ENCODE assay signal across 30 cellular contexts in genomic region chr19:14719162-14719561, GRCh38. TPM values are rescaled to one million over a fixed set of nuclear protein-coding genes. Genes with fewer than 3 reads are reported as not detected.
DNase-seq lines count a peak whose midpoint lies in the region; ATAC-seq, FAIRE-seq and TF ChIP-seq lines count a peak whose summit lies in the region.
"Had no signal": no experiment of that assay in that cellular context is flagged by ENCODE, and none has a peak within 500 bp of the region (broad histone marks: within the 10 kb centered on the region; RNA-seq: fewer than 3 reads in every experiment).

No MANE protein-coding gene starts in this region.

- intact Hi-C loops in K562 (cut with micrococcal nuclease): no loop called here

- H3K9me3 Mint-ChIP-seq in CD4-positive, CD25-positive, alpha-beta regulatory T cell: peaks cover 0 to 92% (median 52%) of the 10 kb centered on the region in 7 donors

- peak overlapping the region; percentile 1 for H3K4me3 ChIP-seq in CD4-positive, CD25-positive, alpha-beta regulatory T cell (ENCODE audit: low read depth, low read length)
- H3K4me3 ChIP-seq in K562 (no peak overlapping the region), liver (ENCODE audit: low read depth in 1 of 3, low read length in 3 of 3) (peak overlapping the region in 2 of 3 donors; percentile 62 to 87), skeletal muscle tissue (ENCODE audit: low read length in 3 of 3) (peak overlapping the region in 2 of 3 donors; percentile 24 to 25)
- H3K4me3 ChIP-seq: MG63, SJSA1 had no signal

- no peak for TF ChIP-seq CTCF in K562 (IDR thresholded peaks at IDR 0.05 in 2 of 3, conservative IDR thresholded peaks at IDR 0.05 in 1 of 3; ENCODE audit: insufficient read depth in 2 of 3, low read depth in 1 of 3, low read length in 3 of 3)
- TF ChIP-seq CTCF in liver (IDR thresholded peaks at IDR 0.05; ENCODE audit: low read depth, low read length, missing input control): no peak

- DNase-seq in CD4-positive, CD25-positive, alpha-beta regulatory T cell: no peak
- DNase-seq in K562 (ENCODE audit: extremely low read depth in 1 of 4, low spot score in 3 of 4): no peak
- DNase-seq in SHP77 treated with DMSO at 0.1 percent for 48 hours (lab: John Stamatoyannopoulos, UW): no peak
- no peak for DNase-seq in activated gamma-delta T cell (lab: John Stamatoyannopoulos, UW)
- DNase-seq: C1 segment of cervical spinal cord; CD8-positive, alpha-beta memory T cell; DMS79 treated with DMSO at 0.1 percent for 48 hours; GF-D8; KG1; MG63; NCI-H1105 treated with DMSO at 0.1 percent for 48 hours; NCI-H146; NCI-H1930; NCI-H2107; NCI-H446; NCI-H524 treated with DMSO at 0.1 percent for 48 hours; NCI-H774; NK-92 treated with Interleukin-12 subunit alpha and Interleukin-12 subunit beta, amount 100 ng/mL, for 24 hours; PC-3 had no signal

- peaks cover 83 to 99% of the 10 kb centered on the region in 2 experiments for H3K9me3 ChIP-seq in CD4-positive, CD25-positive, alpha-beta regulatory T cell (ENCODE audit: control insufficient read depth in 2 of 2, low read length in 2 of 2)
- H3K9me3 ChIP-seq in K562 (replicated peaks; ENCODE audit: control insufficient read depth, insufficient read depth, low read depth, low read length): peaks cover 23% of the 10 kb centered on the region
- H3K9me3 ChIP-seq in liver (ENCODE audit: control insufficient read depth in 4 of 4, low read length in 3 of 4): peaks cover 52 to 83% (median 76%) of the 10 kb centered on the region in 4 donors
- H3K9me3 ChIP-seq in skeletal muscle tissue (ENCODE audit: control insufficient read depth in 3 of 3, low read length in 3 of 3): peaks cover 68 to 84% (median 75%) of the 10 kb centered on the region in 3 donors

- no peak for FAIRE-seq in K562 (lab: Jason Lieb, UNC)
- FAIRE-seq: A204.1, GM12891, H54 had no signal

- no peak overlapping the region for H3K27ac Mint-ChIP-seq in CD4-positive, CD25-positive, alpha-beta regulatory T cell
- H3K27ac Mint-ChIP-seq: CD8-positive, alpha-beta memory T cell had no signal

- TF ChIP-seq RAD21 in K562 (CRISPR knock-in tag; conservative IDR thresholded peaks at IDR 0.05 in 1 of 2, IDR thresholded peaks at IDR 0.05 in 1 of 2) (no peak), liver (IDR thresholded peaks at IDR 0.05) (no peak)

- CTCF ChIA-PET in K562 (lab: Yijun Ruan, JAX; ENCODE audit: low intra/inter-chr PET ratio): no interaction called here

- H3K79me2 ChIP-seq in K562 (ENCODE audit: control insufficient read depth, insufficient read depth, low read length): no peaks in the 10 kb centered on the region

- no peaks in the 10 kb centered on the region for H4K20me1 ChIP-seq in K562 (replicated peaks; ENCODE audit: control insufficient read depth, insufficient read depth, low read length)

- no peaks in the 10 kb centered on the region for H3K27me3 Mint-ChIP-seq in CD4-positive, CD25-positive, alpha-beta regulatory T cell
- H3K27me3 Mint-ChIP-seq: CD8-positive, alpha-beta memory T cell had no signal

- no peak overlapping the region for H3K4me2 ChIP-seq in K562 (ENCODE audit: insufficient read depth, low read length)

- in situ Hi-C loops in K562 (cut with MboI): no loop called here

- H3K36me3 ChIP-seq in CD4-positive, CD25-positive, alpha-beta regulatory T cell (ENCODE audit: control insufficient read depth, insufficient read depth, low read length): peaks cover 55% of the 10 kb centered on the region
- H3K36me3 ChIP-seq in K562 (ENCODE audit: control insufficient read depth, insufficient read depth, low read length) (peaks cover 14% of the 10 kb centered on the region; the same call in 2 of the 3 replicates), liver (ENCODE audit: control insufficient read depth in 4 of 4, insufficient read depth in 3 of 4, low read depth in 1 of 4, low read length in 3 of 4) (peaks cover 20 to 68% (median 63%) of the 10 kb centered on the region in 4 donors), skeletal muscle tissue (ENCODE audit: control insufficient read depth in 3 of 3, insufficient read depth in 3 of 3, low read length in 3 of 3) (peaks cover 81 to 84% (median 83%) of the 10 kb centered on the region in 3 donors)

- TF ChIP-seq POLR2A in K562 (conservative IDR thresholded peaks at IDR 0.05): no peak

- H3K4me1 ChIP-seq in CD4-positive, CD25-positive, alpha-beta regulatory T cell (ENCODE audit: control insufficient read depth, insufficient read depth, low read length, poor library complexity, severe bottlenecking): no peaks in the 10 kb centered on the region
- no peaks in the 10 kb centered on the region for H3K4me1 ChIP-seq in K562 (replicated peaks in 1 of 2; ENCODE audit: control insufficient read depth in 2 of 2, insufficient read depth in 2 of 2, low read length in 2 of 2)
- no peaks in the 10 kb centered on the region for H3K4me1 ChIP-seq in liver (ENCODE audit: control insufficient read depth in 4 of 4, insufficient read depth in 4 of 4, low read length in 3 of 4)
- H3K4me1 ChIP-seq in skeletal muscle tissue (ENCODE audit: control insufficient read depth in 3 of 3, insufficient read depth in 3 of 3, low read length in 3 of 3): no peaks in the 10 kb centered on the region
- H3K4me1 ChIP-seq: SJSA1 had no signal

- TF ChIP-seq EP300 in K562 (IDR thresholded peaks at IDR 0.05; ENCODE audit: low read length): no peak

- BruUV-seq in K562 (replicated peaks; lab: Mats Ljungman, UMichigan): no TSS peak

- peaks cover 0 to 5% (median 0%) of the 10 kb centered on the region in 4 donors for H3K4me1 Mint-ChIP-seq in CD4-positive, CD25-positive, alpha-beta regulatory T cell
- H3K4me1 Mint-ChIP-seq: CD8-positive, alpha-beta memory T cell had no signal

- no peak overlapping the region for H2AFZ ChIP-seq in K562 (ENCODE audit: low read depth, low read length)

- no peak overlapping the region for H3K27ac ChIP-seq in CD4-positive, CD25-positive, alpha-beta regulatory T cell (ENCODE audit: insufficient read depth, low read length, poor library complexity, severe bottlenecking)
- H3K27ac ChIP-seq in K562 (ENCODE audit: extremely low read depth, low read depth, low read length) (no peak overlapping the region), liver (ENCODE audit: low read depth in 1 of 2, low read length in 2 of 2) (no peak overlapping the region), skeletal muscle tissue (ENCODE audit: low read depth, low read length) (no peak overlapping the region)
- H3K27ac ChIP-seq: SJSA1 had no signal

- H3K9me1 ChIP-seq in K562 (ENCODE audit: control insufficient read depth, insufficient read depth, low read length): no peaks in the 10 kb centered on the region

- 24% methylated on average over 3 of the region's 3 CpGs for WGBS in K562 (ENCODE audit: insufficient coverage, low coverage, missing lambda C conversion rate)
- WGBS in liver: 98% methylated on average over 3 of the region's 3 CpGs

- POLR2A ChIA-PET in K562 (lab: Yijun Ruan, JAX): interaction anchor here (0.5 kb wide), 1 partner anchor 18 kb away, joined by 3 read pairs; no protein-coding TSS in a partner anchor

- no peak overlapping the region for H3K4me3 Mint-ChIP-seq in CD4-positive, CD25-positive, alpha-beta regulatory T cell

- ATAC-seq in CD4-positive, CD25-positive, alpha-beta regulatory T cell (ENCODE audit: low read depth in 2 of 2): no peak
- ATAC-seq in K562 (no peak), HG02759 (IDR thresholded peaks at IDR 0.05; ENCODE audit: unreplicated experiment) (no peak), HG03460 (IDR thresholded peaks at IDR 0.05; ENCODE audit: unreplicated experiment) (no peak)
- ATAC-seq: PC-3, Right ventricle myocardium inferior had no signal

- no peaks in the 10 kb centered on the region for H3K27me3 ChIP-seq in CD4-positive, CD25-positive, alpha-beta regulatory T cell (ENCODE audit: control insufficient read depth, insufficient read depth, low read length)
- H3K27me3 ChIP-seq in K562 (ENCODE audit: control insufficient read depth in 2 of 2, insufficient read depth in 2 of 2, low read length in 2 of 2): no peaks in the 10 kb centered on the region
- no peaks in the 10 kb centered on the region for H3K27me3 ChIP-seq in liver (ENCODE audit: control insufficient read depth in 4 of 4, insufficient read depth in 4 of 4, low read length in 3 of 4)
- H3K27me3 ChIP-seq in skeletal muscle tissue (ENCODE audit: control insufficient read depth in 3 of 3, insufficient read depth in 3 of 3, low read length in 3 of 3): no peaks in the 10 kb centered on the region
- H3K27me3 ChIP-seq: MG63, SJSA1 had no signal

- H3K9ac ChIP-seq in K562 (ENCODE audit: insufficient read depth in 1 of 2, low read depth in 2 of 2, low read length in 2 of 2) (no peak overlapping the region), liver (ENCODE audit: low read depth in 1 of 2, low read length in 2 of 2) (no peak overlapping the region), skeletal muscle tissue (ENCODE audit: low read depth in 1 of 3, low read length in 3 of 3) (no peak overlapping the region)

- peaks cover 77% of the 10 kb centered on the region for H3K36me3 Mint-ChIP-seq in CD4-positive, CD25-positive, alpha-beta regulatory T cell

RNA-seq across cellular contexts. Expression of gene ZNF333, which starts 29.3 kb away (rescaled TPM):
- total RNA-seq in CD4-positive, CD25-positive, alpha-beta regulatory T cell: 24.7 TPM
- 10 to 100 TPM in 3 of 4 donors, 1 to 10 TPM in 1; 8.1 to 11.0 (median 10.3) TPM for polyA plus RNA-seq in CD4-positive, CD25-positive, alpha-beta regulatory T cell
- 65.5 and 79.8 TPM in 2 replicates for total RNA-seq in K562 (2011; cell fraction: chromatin; rRNA removed; ENCODE audit: low replicate concordance)
- total RNA-seq in K562 (2011; cell fraction: nucleolus; rRNA removed): 47.5 and 55.0 TPM in 2 replicates
- 54.5 and 64.0 TPM in 2 replicates for total RNA-seq in K562 (2011; cell fraction: nucleoplasm; rRNA removed)
- 4.5 and 8.5 TPM in 2 replicates for total RNA-seq in K562 (2014; rRNA removed)
- 5.9 and 6.0 TPM in 2 replicates for total RNA-seq in K562 (2014; rRNA removed; fragmentation: Illumina TruSeq; extraction: Trizol)
- 4.1 and 5.2 TPM in 2 replicates for total RNA-seq in K562 (2015; rRNA removed; fragmentation: Illumina TruSeq; extraction: Trizol)
- total RNA-seq in K562 (2021): 6.3 and 7.1 TPM in 2 replicates
- 10.3 and 11.4 TPM in 2 replicates for polyA plus RNA-seq in K562 (2011; rRNA removed)
- polyA plus RNA-seq in K562 (2011; cell fraction: cytosol; rRNA removed): 6.3 and 8.5 TPM in 2 replicates
- 29.9 and 40.6 TPM in 2 replicates for polyA plus RNA-seq in K562 (2011; cell fraction: nucleus; rRNA removed)
- polyA plus RNA-seq in K562 (2012): 6.2 and 11.3 TPM in 2 replicates
- polyA plus RNA-seq in K562 (2014; fragmentation: Illumina TruSeq; extraction: Trizol): 5.8 and 6.5 TPM in 2 replicates
- 1 to 10 TPM; 2.8 to 3.3 TPM for polyA plus RNA-seq in K562 (2014; fragmentation: Nextera tagmentation; extraction: Ambion mirVana)
- 7.7 and 9.3 TPM in 2 replicates for polyA plus RNA-seq in K562 (2014; rRNA removed)
- polyA minus RNA-seq in K562 (2011; rRNA and poly(A)+ RNA removed): 10.3 and 10.6 TPM in 2 replicates
- polyA minus RNA-seq in K562 (2011; cell fraction: cytosol; rRNA and poly(A)+ RNA removed): 4.0 and 4.9 TPM in 2 replicates
- polyA minus RNA-seq in K562 (2011; cell fraction: nucleus; rRNA and poly(A)+ RNA removed): 11.4 and 12.3 TPM in 2 replicates
- total RNA-seq in liver: 10 to 100 TPM in 1 of 2 donors, 1 to 10 TPM in 1; 5.5 to 11.2 TPM
- polyA plus RNA-seq in liver: 1 to 10 TPM; 1.7 to 1.8 TPM
- total RNA-seq in skeletal muscle tissue: 12.0 TPM

RNA-seq across cellular contexts. Expression of gene ADGRE3, which starts 44.5 kb away (rescaled TPM):
- total RNA-seq in CD4-positive, CD25-positive, alpha-beta regulatory T cell: not detected
- not detected for polyA plus RNA-seq in CD4-positive, CD25-positive, alpha-beta regulatory T cell
- total RNA-seq in K562 (2011; cell fraction: chromatin; rRNA removed; ENCODE audit: low replicate concordance): not detected in 2 replicates
- not detected in 2 replicates for total RNA-seq in K562 (2011; cell fraction: nucleolus; rRNA removed)
- not detected in 2 replicates for total RNA-seq in K562 (2011; cell fraction: nucleoplasm; rRNA removed)
- not detected in 2 replicates for total RNA-seq in K562 (2014; rRNA removed)
- total RNA-seq in K562 (2014; rRNA removed; fragmentation: Illumina TruSeq; extraction: Trizol): not detected in 2 replicates
- not detected in 2 replicates for total RNA-seq in K562 (2015; rRNA removed; fragmentation: Illumina TruSeq; extraction: Trizol)
- not detected in 2 replicates for total RNA-seq in K562 (2021)
- polyA plus RNA-seq in K562 (2011; rRNA removed): not detected in 2 replicates
- polyA plus RNA-seq in K562 (2011; cell fraction: cytosol; rRNA removed): not detected in 2 replicates
- polyA plus RNA-seq in K562 (2011; cell fraction: nucleus; rRNA removed): not detected in 2 replicates
- polyA plus RNA-seq in K562 (2012): not detected in 2 replicates
- not detected in 2 replicates for polyA plus RNA-seq in K562 (2014; fragmentation: Illumina TruSeq; extraction: Trizol)
- not detected for polyA plus RNA-seq in K562 (2014; fragmentation: Nextera tagmentation; extraction: Ambion mirVana)
- not detected in 2 replicates for polyA plus RNA-seq in K562 (2014; rRNA removed)
- polyA minus RNA-seq in K562 (2011; rRNA and poly(A)+ RNA removed): not detected in 2 replicates
- not detected in 2 replicates for polyA minus RNA-seq in K562 (2011; cell fraction: cytosol; rRNA and poly(A)+ RNA removed)
- not detected in 2 replicates for polyA minus RNA-seq in K562 (2011; cell fraction: nucleus; rRNA and poly(A)+ RNA removed)
- under 1 TPM; 0.28 to 0.67 TPM for total RNA-seq in liver
- under 1 TPM; 0.15 to 0.17 TPM for polyA plus RNA-seq in liver
- not detected for total RNA-seq in skeletal muscle tissue
- total RNA-seq: CD8-positive, alpha-beta memory T cell; HT1080; PC-3; SJSA1 had no signal
- polyA plus RNA-seq: AG04450 had no signal

RNA-seq across cellular contexts. Expression of gene ADGRE2, which starts 59.2 kb away (rescaled TPM):
- 2.1 TPM for total RNA-seq in CD4-positive, CD25-positive, alpha-beta regulatory T cell
- polyA plus RNA-seq in CD4-positive, CD25-positive, alpha-beta regulatory T cell: under 1 TPM in 1 of 4 donors, not detected in 3; 0.18 TPM
- total RNA-seq in K562 (2011; cell fraction: chromatin; rRNA removed; ENCODE audit: low replicate concordance): 47.3 and 143 TPM in 2 replicates
- 41.1 and 66.9 TPM in 2 replicates for total RNA-seq in K562 (2011; cell fraction: nucleolus; rRNA removed)
- 46.1 and 57.8 TPM in 2 replicates for total RNA-seq in K562 (2011; cell fraction: nucleoplasm; rRNA removed)
- total RNA-seq in K562 (2014; rRNA removed) (8.2 and 15.2 TPM in 2 replicates), K562 (2014; rRNA removed; fragmentation: Illumina TruSeq; extraction: Trizol) (4.3 and 5.6 TPM in 2 replicates), K562 (2015; rRNA removed; fragmentation: Illumina TruSeq; extraction: Trizol) (4.4 and 4.7 TPM in 2 replicates), K562 (2021) (15.6 and 17.3 TPM in 2 replicates), liver (1 to 10 TPM; 1.0 to 5.3 TPM), skeletal muscle tissue (under 0.01 TPM)
- polyA plus RNA-seq in K562 (2011; rRNA removed) (9.8 and 13.6 TPM in 2 replicates), K562 (2014; fragmentation: Illumina TruSeq; extraction: Trizol) (12.3 and 13.9 TPM in 2 replicates), K562 (2014; fragmentation: Nextera tagmentation; extraction: Ambion mirVana) (1 to 10 TPM; 4.4 to 6.4 TPM), K562 (2014; rRNA removed) (14.9 and 19.2 TPM in 2 replicates), liver (1 to 10 TPM in 1 of 2 donors, under 1 TPM in 1; 0.40 to 1.3 TPM)
- 9.0 and 9.5 TPM in 2 replicates for polyA plus RNA-seq in K562 (2011; cell fraction: cytosol; rRNA removed)
- polyA plus RNA-seq in K562 (2011; cell fraction: nucleus; rRNA removed): 38.9 and 80.5 TPM in 2 replicates
- 7.8 and 9.1 TPM in 2 replicates for polyA plus RNA-seq in K562 (2012)
- polyA minus RNA-seq in K562 (2011; rRNA and poly(A)+ RNA removed): 23.0 and 24.7 TPM in 2 replicates
- 9.8 and 11.3 TPM in 2 replicates for polyA minus RNA-seq in K562 (2011; cell fraction: cytosol; rRNA and poly(A)+ RNA removed)
- polyA minus RNA-seq in K562 (2011; cell fraction: nucleus; rRNA and poly(A)+ RNA removed): 27.9 and 28.3 TPM in 2 replicates
- total RNA-seq: HT1080, SJSA1 had no signal
